1 cellular context compared by ENCODE assay signal in genomic region chr10:22003111-22003963, GRCh38.
TF ChIP-seq lines count a peak whose summit lies in the region.

TSS of gene DNAJC1 (minus strand) at chr10:22003730. CDS start at chr10:22003434, 296 bp downstream.

TF ChIP-seq in GM23338, 12 proteins besides CTCF, POLR2A, EP300 and RAD21:
- TF ChIP-seq, protein P1, sequence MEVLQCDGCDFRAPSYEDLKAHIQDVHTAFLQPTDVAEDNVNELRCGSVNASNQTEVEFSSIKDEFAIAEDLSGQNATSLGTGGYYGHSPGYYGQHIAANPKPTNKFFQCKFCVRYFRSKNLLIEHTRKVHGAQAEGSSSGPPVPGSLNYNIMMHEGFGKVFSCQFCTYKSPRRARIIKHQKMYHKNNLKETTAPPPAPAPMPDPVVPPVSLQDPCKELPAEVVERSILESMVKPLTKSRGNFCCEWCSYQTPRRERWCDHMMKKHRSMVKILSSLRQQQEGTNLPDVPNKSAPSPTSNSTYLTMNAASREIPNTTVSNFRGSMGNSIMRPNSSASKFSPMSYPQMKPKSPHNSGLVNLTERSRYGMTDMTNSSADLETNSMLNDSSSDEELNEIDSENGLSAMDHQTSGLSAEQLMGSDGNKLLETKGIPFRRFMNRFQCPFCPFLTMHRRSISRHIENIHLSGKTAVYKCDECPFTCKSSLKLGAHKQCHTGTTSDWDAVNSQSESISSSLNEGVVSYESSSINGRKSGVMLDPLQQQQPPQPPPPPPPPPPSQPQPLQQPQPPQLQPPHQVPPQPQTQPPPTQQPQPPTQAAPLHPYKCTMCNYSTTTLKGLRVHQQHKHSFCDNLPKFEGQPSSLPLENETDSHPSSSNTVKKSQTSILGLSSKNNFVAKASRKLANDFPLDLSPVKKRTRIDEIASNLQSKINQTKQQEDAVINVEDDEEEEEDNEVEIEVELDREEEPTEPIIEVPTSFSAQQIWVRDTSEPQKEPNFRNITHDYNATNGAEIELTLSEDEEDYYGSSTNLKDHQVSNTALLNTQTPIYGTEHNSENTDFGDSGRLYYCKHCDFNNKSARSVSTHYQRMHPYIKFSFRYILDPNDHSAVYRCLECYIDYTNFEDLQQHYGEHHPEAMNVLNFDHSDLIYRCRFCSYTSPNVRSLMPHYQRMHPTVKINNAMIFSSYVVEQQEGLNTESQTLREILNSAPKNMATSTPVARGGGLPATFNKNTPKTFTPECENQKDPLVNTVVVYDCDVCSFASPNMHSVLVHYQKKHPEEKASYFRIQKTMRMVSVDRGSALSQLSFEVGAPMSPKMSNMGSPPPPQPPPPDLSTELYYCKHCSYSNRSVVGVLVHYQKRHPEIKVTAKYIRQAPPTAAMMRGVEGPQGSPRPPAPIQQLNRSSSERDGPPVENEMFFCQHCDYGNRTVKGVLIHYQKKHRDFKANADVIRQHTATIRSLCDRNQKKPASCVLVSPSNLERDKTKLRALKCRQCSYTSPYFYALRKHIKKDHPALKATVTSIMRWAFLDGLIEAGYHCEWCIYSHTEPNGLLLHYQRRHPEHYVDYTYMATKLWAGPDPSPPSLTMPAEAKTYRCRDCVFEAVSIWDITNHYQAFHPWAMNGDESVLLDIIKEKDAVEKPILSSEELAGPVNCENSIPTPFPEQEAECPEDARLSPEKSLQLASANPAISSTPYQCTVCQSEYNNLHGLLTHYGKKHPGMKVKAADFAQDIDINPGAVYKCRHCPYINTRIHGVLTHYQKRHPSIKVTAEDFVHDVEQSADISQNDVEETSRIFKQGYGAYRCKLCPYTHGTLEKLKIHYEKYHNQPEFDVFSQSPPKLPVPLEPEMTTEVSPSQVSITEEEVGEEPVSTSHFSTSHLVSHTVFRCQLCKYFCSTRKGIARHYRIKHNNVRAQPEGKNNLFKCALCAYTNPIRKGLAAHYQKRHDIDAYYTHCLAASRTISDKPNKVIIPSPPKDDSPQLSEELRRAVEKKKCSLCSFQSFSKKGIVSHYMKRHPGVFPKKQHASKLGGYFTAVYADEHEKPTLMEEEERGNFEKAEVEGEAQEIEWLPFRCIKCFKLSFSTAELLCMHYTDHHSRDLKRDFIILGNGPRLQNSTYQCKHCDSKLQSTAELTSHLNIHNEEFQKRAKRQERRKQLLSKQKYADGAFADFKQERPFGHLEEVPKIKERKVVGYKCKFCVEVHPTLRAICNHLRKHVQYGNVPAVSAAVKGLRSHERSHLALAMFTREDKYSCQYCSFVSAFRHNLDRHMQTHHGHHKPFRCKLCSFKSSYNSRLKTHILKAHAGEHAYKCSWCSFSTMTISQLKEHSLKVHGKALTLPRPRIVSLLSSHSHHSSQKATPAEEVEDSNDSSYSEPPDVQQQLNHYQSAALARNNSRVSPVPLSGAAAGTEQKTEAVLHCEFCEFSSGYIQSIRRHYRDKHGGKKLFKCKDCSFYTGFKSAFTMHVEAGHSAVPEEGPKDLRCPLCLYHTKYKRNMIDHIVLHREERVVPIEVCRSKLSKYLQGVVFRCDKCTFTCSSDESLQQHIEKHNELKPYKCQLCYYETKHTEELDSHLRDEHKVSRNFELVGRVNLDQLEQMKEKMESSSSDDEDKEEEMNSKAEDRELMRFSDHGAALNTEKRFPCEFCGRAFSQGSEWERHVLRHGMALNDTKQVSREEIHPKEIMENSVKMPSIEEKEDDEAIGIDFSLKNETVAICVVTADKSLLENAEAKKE (CRISPR knock-in tag; IDR thresholded peaks at IDR 0.05): no peak
- TF ChIP-seq CREB1 (CRISPR knock-in tag; IDR thresholded peaks at IDR 0.05; ENCODE audit: low read depth) (peak; percentile 86), REST (IDR thresholded peaks at IDR 0.05; ENCODE audit: unreplicated experiment) (peak; percentile 11), NANOG (IDR thresholded peaks at IDR 0.05; ENCODE audit: borderline replicate concordance) (no peak), POLR2AphosphoS5 (IDR thresholded peaks at IDR 0.05; ENCODE audit: low read depth) (peak; percentile 68), JUNB (IDR thresholded peaks at IDR 0.05; ENCODE audit: unreplicated experiment) (no peak), EZH2 (IDR thresholded peaks at IDR 0.05; ENCODE audit: low read depth, unreplicated experiment) (no peak), EZH2phosphoT487 (IDR thresholded peaks at IDR 0.05; ENCODE audit: unreplicated experiment) (no peak)
